Comparison of ENCODE assay signal across 1 cellular context in the genomic region with DNA sequence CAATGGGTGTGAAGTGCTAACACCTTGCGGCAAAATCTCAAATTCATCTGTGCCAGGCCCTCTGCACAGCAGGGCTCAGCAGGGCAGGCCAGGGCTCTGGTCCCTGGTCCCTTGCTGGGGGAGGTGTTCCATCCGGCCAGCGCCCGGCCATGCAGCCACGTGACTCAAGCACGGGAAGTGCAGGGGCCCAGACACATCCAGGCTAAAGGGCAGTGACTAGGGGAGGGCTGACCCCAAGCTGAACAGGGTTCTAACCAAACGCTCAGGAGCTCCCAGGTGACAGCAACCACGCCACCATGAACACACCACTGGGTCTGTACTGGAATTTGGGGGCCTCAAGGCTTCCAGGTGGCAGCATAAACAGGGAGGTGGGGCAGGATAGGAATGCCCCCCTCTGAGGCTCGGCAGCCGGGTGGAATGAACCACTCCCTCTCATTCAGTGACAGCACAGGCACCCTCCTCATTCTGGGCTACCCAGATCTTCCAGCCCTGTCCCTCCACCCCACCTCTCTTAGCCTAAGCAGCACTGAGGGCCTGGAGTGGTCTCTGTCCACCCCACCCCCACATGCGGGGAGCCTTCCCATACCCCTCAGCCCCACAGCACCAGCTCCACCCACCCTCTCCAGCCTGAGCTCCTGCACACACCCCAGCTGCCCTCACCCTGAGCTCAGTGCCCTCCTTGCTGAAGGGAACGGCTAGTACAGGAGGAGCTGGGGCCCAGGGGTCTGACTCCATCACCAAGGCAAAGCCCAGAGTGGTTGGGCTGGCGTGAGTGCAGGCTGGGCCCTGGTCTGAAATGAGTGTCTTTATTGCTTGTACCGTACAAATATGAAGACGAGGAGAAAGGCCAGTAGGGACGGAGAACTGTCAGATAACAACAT.
A peak's percentile ranks its signal among the peaks of the same experiment; 100 is the strongest.
TF ChIP-seq lines count a peak whose summit lies in the region.

No MANE protein-coding gene starts in this region.

TF ChIP-seq in HepG2, 621 proteins besides CTCF, POLR2A, EP300 and RAD21 (continued from another document and continues in another):
- TF ChIP-seq MIXL1 (CRISPR knock-in tag; IDR thresholded peaks at IDR 0.05) (peak; percentile 54), SAFB2 (CRISPR knock-in tag; IDR thresholded peaks at IDR 0.05; ENCODE audit: borderline replicate concordance, low read depth) (peak; percentile 30; the same call in 1 of the 2 replicates), TBL1XR1 (IDR thresholded peaks at IDR 0.05; ENCODE audit: borderline replicate concordance, low read length, partially characterized antibody) (no peak), HNRNPLL (IDR thresholded peaks at IDR 0.05; ENCODE audit: low read depth, low read length, poor library complexity, severe bottlenecking) (peak; percentile 41), ZNF501 (CRISPR knock-in tag; IDR thresholded peaks at IDR 0.05) (peak; percentile 80), SAP130 (CRISPR knock-in tag; IDR thresholded peaks at IDR 0.05; ENCODE audit: low read depth) (peak; percentile 96), KAT8 (CRISPR knock-in tag; IDR thresholded peaks at IDR 0.05) (peak; percentile 95), ZNF382 (CRISPR knock-in tag; IDR thresholded peaks at IDR 0.05; ENCODE audit: borderline replicate concordance) (no peak), ZSCAN30 (CRISPR knock-in tag; IDR thresholded peaks at IDR 0.05) (no peak), SIX1 (CRISPR knock-in tag; IDR thresholded peaks at IDR 0.05; ENCODE audit: borderline replicate concordance) (no peak; the same call in 1 of the 2 replicates), ONECUT2 (CRISPR knock-in tag; IDR thresholded peaks at IDR 0.05) (no peak), TSC22D2 (CRISPR knock-in tag; IDR thresholded peaks at IDR 0.05; ENCODE audit: borderline replicate concordance) (peak; percentile 57; the same call in 1 of the 2 replicates), CBFB (CRISPR knock-in tag; IDR thresholded peaks at IDR 0.05) (peak; percentile 72), ASH2L (IDR thresholded peaks at IDR 0.05; ENCODE audit: insufficient read length, low read depth, low read length) (peak; percentile 59), ZNF136 (CRISPR knock-in tag; IDR thresholded peaks at IDR 0.05; ENCODE audit: low read depth) (peak; percentile 31; the same call in 1 of the 2 replicates), SNAI1 (CRISPR knock-in tag; IDR thresholded peaks at IDR 0.05; ENCODE audit: borderline replicate concordance) (no peak), ZNF780A (CRISPR knock-in tag; IDR thresholded peaks at IDR 0.05) (peak; percentile 26; the same call in 1 of the 2 replicates), ZNF772 (CRISPR knock-in tag; IDR thresholded peaks at IDR 0.05) (no peak), ZNF33B (CRISPR knock-in tag; IDR thresholded peaks at IDR 0.05) (no peak), MIER3 (CRISPR knock-in tag; IDR thresholded peaks at IDR 0.05; ENCODE audit: borderline replicate concordance) (peak; percentile 93), NCOA1 (CRISPR knock-in tag; IDR thresholded peaks at IDR 0.05) (0 out of 2 replicates have a peak, but pooled peaks have one; percentile 59), MAFK (conservative IDR thresholded peaks at IDR 0.05 in 1 of 2, IDR thresholded peaks at IDR 0.05 in 1 of 2; ENCODE audit: low read length in 2 of 2) (no peak), THYN1 (CRISPR knock-in tag; IDR thresholded peaks at IDR 0.05; ENCODE audit: borderline replicate concordance, low read depth) (no peak), TRAFD1 (CRISPR knock-in tag; IDR thresholded peaks at IDR 0.05; ENCODE audit: borderline replicate concordance) (no peak), GMEB2 (CRISPR knock-in tag; IDR thresholded peaks at IDR 0.05; ENCODE audit: low read depth) (no peak), CC2D1A (CRISPR knock-in tag; IDR thresholded peaks at IDR 0.05) (no peak), ZNF12 (CRISPR knock-in tag; IDR thresholded peaks at IDR 0.05) (no peak; the same call in 1 of the 2 replicates), NR2F6 (IDR thresholded peaks at IDR 0.05) (peak; percentile 87), NR2F6 (CRISPR knock-in tag; IDR thresholded peaks at IDR 0.05) (peak; percentile 95), HCFC1 (IDR thresholded peaks at IDR 0.05; ENCODE audit: low read depth, low read length) (no peak), BRCA1 (CRISPR knock-in tag; IDR thresholded peaks at IDR 0.05) (no peak), HMG20A (CRISPR knock-in tag; IDR thresholded peaks at IDR 0.05; ENCODE audit: borderline replicate concordance) (peak; percentile 54; the same call in 1 of the 2 replicates), ZNF652 (CRISPR knock-in tag; IDR thresholded peaks at IDR 0.05; ENCODE audit: borderline replicate concordance, low read depth) (peak; percentile 19; the same call in 1 of the 2 replicates), NFYC (CRISPR knock-in tag; IDR thresholded peaks at IDR 0.05) (no peak), TARDBP (CRISPR knock-in tag; IDR thresholded peaks at IDR 0.05) (peak; percentile 93; the same call in 1 of the 2 replicates), TEAD2 (CRISPR knock-in tag; IDR thresholded peaks at IDR 0.05) (no peak; the same call in 1 of the 2 replicates), NR1H2 (CRISPR knock-in tag; IDR thresholded peaks at IDR 0.05; ENCODE audit: borderline replicate concordance, low read depth) (no peak), PHB2 (IDR thresholded peaks at IDR 0.05; ENCODE audit: partially characterized antibody) (no peak), EZH2 (conservative IDR thresholded peaks at IDR 0.05; ENCODE audit: low read depth, low read length) (no peak), NR2F1 (CRISPR knock-in tag; IDR thresholded peaks at IDR 0.05) (peak; percentile 72 to 76; a peak in 2 of 4 replicates), ZKSCAN8 (CRISPR knock-in tag; IDR thresholded peaks at IDR 0.05; ENCODE audit: borderline replicate concordance) (peak; percentile 48; the same call in 1 of the 2 replicates), EHMT2 (IDR thresholded peaks at IDR 0.05; ENCODE audit: borderline replicate concordance, low read depth, low read length) (no peak; the same call in 1 of the 2 replicates), MEIS1 (CRISPR knock-in tag; IDR thresholded peaks at IDR 0.05; ENCODE audit: borderline replicate concordance) (peak; percentile 83; the same call in 1 of the 2 replicates), ZNF614 (CRISPR knock-in tag; IDR thresholded peaks at IDR 0.05; ENCODE audit: borderline replicate concordance) (peak; percentile 96), ZMYM4 (CRISPR knock-in tag; IDR thresholded peaks at IDR 0.05) (peak; percentile 83), CREB1 (IDR thresholded peaks at IDR 0.05) (no peak), CREB1 (CRISPR knock-in tag; IDR thresholded peaks at IDR 0.05) (no peak)
- TF ChIP-seq, protein P1, sequence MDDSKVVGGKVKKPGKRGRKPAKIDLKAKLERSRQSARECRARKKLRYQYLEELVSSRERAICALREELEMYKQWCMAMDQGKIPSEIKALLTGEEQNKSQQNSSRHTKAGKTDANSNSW (CRISPR knock-in tag; IDR thresholded peaks at IDR 0.05; ENCODE audit: borderline replicate concordance), result no peak
- TF ChIP-seq, protein P2, sequence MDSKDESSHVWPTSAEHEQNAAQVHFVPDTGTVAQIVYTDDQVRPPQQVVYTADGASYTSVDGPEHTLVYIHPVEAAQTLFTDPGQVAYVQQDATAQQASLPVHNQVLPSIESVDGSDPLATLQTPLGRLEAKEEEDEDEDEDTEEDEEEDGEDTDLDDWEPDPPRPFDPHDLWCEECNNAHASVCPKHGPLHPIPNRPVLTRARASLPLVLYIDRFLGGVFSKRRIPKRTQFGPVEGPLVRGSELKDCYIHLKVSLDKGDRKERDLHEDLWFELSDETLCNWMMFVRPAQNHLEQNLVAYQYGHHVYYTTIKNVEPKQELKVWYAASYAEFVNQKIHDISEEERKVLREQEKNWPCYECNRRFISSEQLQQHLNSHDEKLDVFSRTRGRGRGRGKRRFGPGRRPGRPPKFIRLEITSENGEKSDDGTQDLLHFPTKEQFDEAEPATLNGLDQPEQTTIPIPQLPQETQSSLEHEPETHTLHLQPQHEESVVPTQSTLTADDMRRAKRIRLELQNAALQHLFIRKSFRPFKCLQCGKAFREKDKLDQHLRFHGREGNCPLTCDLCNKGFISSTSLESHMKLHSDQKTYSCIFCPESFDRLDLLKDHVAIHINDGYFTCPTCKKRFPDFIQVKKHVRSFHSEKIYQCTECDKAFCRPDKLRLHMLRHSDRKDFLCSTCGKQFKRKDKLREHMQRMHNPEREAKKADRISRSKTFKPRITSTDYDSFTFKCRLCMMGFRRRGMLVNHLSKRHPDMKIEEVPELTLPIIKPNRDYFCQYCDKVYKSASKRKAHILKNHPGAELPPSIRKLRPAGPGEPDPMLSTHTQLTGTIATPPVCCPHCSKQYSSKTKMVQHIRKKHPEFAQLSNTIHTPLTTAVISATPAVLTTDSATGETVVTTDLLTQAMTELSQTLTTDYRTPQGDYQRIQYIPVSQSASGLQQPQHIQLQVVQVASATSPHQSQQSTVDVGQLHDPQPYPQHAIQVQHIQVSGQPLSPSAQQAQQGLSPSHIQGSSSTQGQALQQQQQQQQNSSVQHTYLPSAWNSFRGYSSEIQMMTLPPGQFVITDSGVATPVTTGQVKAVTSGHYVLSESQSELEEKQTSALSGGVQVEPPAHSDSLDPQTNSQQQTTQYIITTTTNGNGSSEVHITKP (CRISPR knock-in tag; IDR thresholded peaks at IDR 0.05; ENCODE audit: low read depth), result peak; percentile 91
- TF ChIP-seq, protein P3, sequence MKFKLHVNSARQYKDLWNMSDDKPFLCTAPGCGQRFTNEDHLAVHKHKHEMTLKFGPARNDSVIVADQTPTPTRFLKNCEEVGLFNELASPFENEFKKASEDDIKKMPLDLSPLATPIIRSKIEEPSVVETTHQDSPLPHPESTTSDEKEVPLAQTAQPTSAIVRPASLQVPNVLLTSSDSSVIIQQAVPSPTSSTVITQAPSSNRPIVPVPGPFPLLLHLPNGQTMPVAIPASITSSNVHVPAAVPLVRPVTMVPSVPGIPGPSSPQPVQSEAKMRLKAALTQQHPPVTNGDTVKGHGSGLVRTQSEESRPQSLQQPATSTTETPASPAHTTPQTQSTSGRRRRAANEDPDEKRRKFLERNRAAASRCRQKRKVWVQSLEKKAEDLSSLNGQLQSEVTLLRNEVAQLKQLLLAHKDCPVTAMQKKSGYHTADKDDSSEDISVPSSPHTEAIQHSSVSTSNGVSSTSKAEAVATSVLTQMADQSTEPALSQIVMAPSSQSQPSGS (CRISPR knock-in tag; IDR thresholded peaks at IDR 0.05), result peak; percentile 78; the same call in 1 of the 2 replicates
- TF ChIP-seq, protein P4, sequence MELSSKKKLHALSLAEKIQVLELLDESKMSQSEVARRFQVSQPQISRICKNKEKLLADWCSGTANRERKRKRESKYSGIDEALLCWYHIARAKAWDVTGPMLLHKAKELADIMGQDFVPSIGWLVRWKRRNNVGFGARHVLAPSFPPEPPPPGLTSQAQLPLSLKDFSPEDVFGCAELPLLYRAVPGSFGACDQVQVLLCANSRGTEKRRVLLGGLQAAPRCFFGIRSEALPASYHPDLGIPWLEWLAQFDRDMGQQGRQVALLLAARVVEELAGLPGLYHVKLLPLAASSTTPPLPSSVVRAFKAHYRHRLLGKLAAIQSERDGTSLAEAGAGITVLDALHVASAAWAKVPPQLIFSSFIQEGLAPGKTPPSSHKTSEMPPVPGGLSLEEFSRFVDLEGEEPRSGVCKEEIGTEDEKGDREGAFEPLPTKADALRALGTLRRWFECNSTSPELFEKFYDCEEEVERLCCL (CRISPR knock-in tag; IDR thresholded peaks at IDR 0.05; ENCODE audit: borderline replicate concordance), result no peak
